In the genomic region with DNA sequence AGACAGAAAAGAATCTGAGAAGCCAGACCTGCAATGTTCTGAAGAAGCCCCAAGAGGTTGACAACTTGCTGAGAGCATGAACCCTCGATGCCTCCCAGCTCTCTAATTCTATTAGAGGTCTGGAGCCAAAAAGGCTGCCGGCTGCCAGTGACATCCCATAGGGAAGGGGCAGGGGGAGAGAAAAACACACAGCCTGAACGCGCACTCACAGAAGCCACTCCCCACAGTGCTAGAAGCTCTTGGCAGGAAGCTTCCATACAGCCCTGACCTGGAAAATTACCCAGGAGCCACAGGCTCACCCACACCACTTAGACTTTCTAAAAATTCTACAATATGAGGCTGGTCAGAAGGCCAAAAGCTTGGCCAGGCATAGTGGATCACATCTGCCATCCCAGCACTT, we compare ENCODE assay signal across 23 cellular contexts. TPM values are rescaled to one million over a fixed set of nuclear protein-coding genes. Genes with fewer than 3 reads are reported as not detected.
DNase-seq lines count a peak whose midpoint lies in the region; ATAC-seq and TF ChIP-seq lines count a peak whose summit lies in the region.
"Had no signal": no experiment of that assay in that cellular context is flagged by ENCODE, and none has a peak within 500 bp of the region (broad histone marks: within the 10 kb centered on the region; RNA-seq: fewer than 3 reads in every experiment).

No MANE protein-coding gene starts in this region.

- no peak overlapping the region for H3K23ac ChIP-seq in trophoblast cell (ENCODE audit: low read length)

- no peak overlapping the region for H3K14ac ChIP-seq in trophoblast cell (ENCODE audit: low read length)

- H2AK5ac ChIP-seq in trophoblast cell (ENCODE audit: low read length), result no peak overlapping the region

- H4K8ac ChIP-seq in trophoblast cell (ENCODE audit: low read depth, low read length), result no peak overlapping the region

- H3K4me1 ChIP-seq in heart right ventricle (peaks cover 4 to 40% (median 29%) of the 10 kb centered on the region in 9 donors), trophoblast cell (ENCODE audit: control insufficient read depth in 1 of 2, insufficient read depth in 2 of 2, low read length in 2 of 2) (peaks cover 14 to 27% of the 10 kb centered on the region in 2 experiments)

- H3K18ac ChIP-seq in trophoblast cell (ENCODE audit: low read length), result no peak overlapping the region

- intact Hi-C loops in heart right ventricle (cut with DNase I), result no loop called here

- H3K27me3 ChIP-seq in heart right ventricle (no peaks in the 10 kb centered on the region), trophoblast cell (ENCODE audit: insufficient read depth, low read length) (no peaks in the 10 kb centered on the region)

- in situ Hi-C loops in G401 (cut with HindIII; ENCODE audit: low sequenced_read_pairs) (no loop called here), astrocyte of the spinal cord (cut with HindIII; ENCODE audit: low sequenced_read_pairs) (no loop called here)

- H2BK120ac ChIP-seq in trophoblast cell (ENCODE audit: insufficient read depth, low read length, poor library complexity), result no peak overlapping the region

- no peak overlapping the region for H3K4ac ChIP-seq in trophoblast cell (ENCODE audit: low read depth, low read length)

- DNase-seq in G401 (ENCODE audit: low spot score) (peak; percentile 57), astrocyte of the spinal cord (ENCODE audit: low read depth, low spot score) (peak; percentile 27), heart right ventricle (peak; percentile 43 to 53), trophoblast cell (no peak), SW 1271 (lab: John Stamatoyannopoulos, UW) (no peak), cerebellar nuclear complex (lab: John Stamatoyannopoulos, UW) (no peak), SIG-M5 treated with dmso at 0.1 percent for 504 hours (lab: John Stamatoyannopoulos, UW; ENCODE audit: unreplicated experiment) (no peak)
- DNase-seq: activated CD4-positive, alpha-beta T cell treated with anti-CD3 and anti-CD28 coated beads, Interleukin-2, amount 50 U/mL, for 1 hour; activated CD8-positive, alpha-beta memory T cell treated with anti-CD3 and anti-CD28 coated beads, Interleukin-2, amount 50 U/mL, for 4 hours; activated effector memory CD4-positive, alpha-beta T cell treated with Interleukin-2 at 50 U/mL for 16 hours; central memory CD4-positive, alpha-beta T cell; DMS 273 treated with DMSO at 0.1 percent for 48 hours; effector CD4-positive, alpha-beta T cell; HFFc6; IMR-90; NCI-H1417 treated with DMSO at 0.1 percent for 48 hours; occipital lobe; retina; stimulated activated CD4-positive, alpha-beta T cell treated with anti-CD3 and anti-CD28 coated beads, Interleukin-15, amount 100 ng/mL, for 24 hours had no signal

- ATAC-seq in heart right ventricle (peak; percentile 78 to 91 (median 87)), GM21390 (IDR thresholded peaks at IDR 0.05; ENCODE audit: unreplicated experiment) (no peak)
- ATAC-seq: esophagus mucosa had no signal

- H3K79me2 ChIP-seq in trophoblast cell (ENCODE audit: control insufficient read depth, insufficient read depth, low read length, poor library complexity), result peaks cover 3% of the 10 kb centered on the region

- H3K4me3 ChIP-seq in astrocyte of the spinal cord (ENCODE audit: low read depth, low read length), result no peak overlapping the region
- H3K4me3 ChIP-seq in heart right ventricle, result no peak overlapping the region
- no peak overlapping the region for H3K4me3 ChIP-seq in trophoblast cell (ENCODE audit: low read depth, low read length)
- H3K4me3 ChIP-seq: thoracic aorta had no signal

- H3K9ac ChIP-seq in trophoblast cell (ENCODE audit: low read length), result no peak overlapping the region

- H3K9me3 ChIP-seq in heart right ventricle (no peaks in the 10 kb centered on the region), trophoblast cell (ENCODE audit: insufficient read depth, low read depth, low read length) (peaks cover 3% of the 10 kb centered on the region)
- H3K9me3 ChIP-seq: thoracic aorta had no signal

- peak overlapping the region; percentile 83 for H2BK5ac ChIP-seq in trophoblast cell (ENCODE audit: low read depth, low read length, poor library complexity)

- H2BK12ac ChIP-seq in trophoblast cell (ENCODE audit: low read length), result no peak overlapping the region

- no peak for TF ChIP-seq CTCF in astrocyte of the spinal cord (IDR thresholded peaks at IDR 0.05; ENCODE audit: low read depth, low read length)
- TF ChIP-seq CTCF in heart right ventricle (IDR thresholded peaks at IDR 0.05), result no peak

- peaks cover 0 to 100% (median 70%) of the 10 kb centered on the region in 9 donors for H3K36me3 ChIP-seq in heart right ventricle
- peaks cover 56 to 66% of the 10 kb centered on the region in 2 experiments for H3K36me3 ChIP-seq in trophoblast cell (ENCODE audit: control insufficient read depth in 1 of 2, insufficient read depth in 2 of 2, low read length in 2 of 2)

- H2AFZ ChIP-seq in trophoblast cell (ENCODE audit: insufficient read depth, low read length, poor library complexity), result no peak overlapping the region

- no peak overlapping the region for H3K4me2 ChIP-seq in trophoblast cell (ENCODE audit: low read length)

- H3K27ac ChIP-seq in heart right ventricle (peak overlapping the region; percentile 18 to 83 (median 70)), trophoblast cell (ENCODE audit: low read depth, low read length) (peak overlapping the region; percentile 59)
- H3K27ac ChIP-seq: HL-60, thoracic aorta had no signal

- peak overlapping the region; percentile 55 for H4K91ac ChIP-seq in trophoblast cell (ENCODE audit: low read depth, low read length)

- WGBS in heart right ventricle, 2 donors, result 10 to 11% methylated on average over 4 of the region's 4 CpGs
- no CpG with 5 or more reads among the region's 4 CpGs for WGBS in trophoblast cell (ENCODE audit: extremely low coverage, insufficient coverage, insufficient read length)

- no peak overlapping the region for H4K12ac ChIP-seq in trophoblast cell (ENCODE audit: low read depth, low read length)

- H3K79me1 ChIP-seq in trophoblast cell (ENCODE audit: low read length), result peaks cover 12% of the 10 kb centered on the region

RNA-seq across cellular contexts. Expression of a gene that starts 18.3 kb away (rescaled TPM):
- 11.1 and 14.7 TPM in 2 replicates for total RNA-seq in G401 (2014; rRNA removed; shearing (Covaris generic))
- 10 to 100 TPM; 27.2 to 42.6 (median 33.6) TPM for total RNA-seq in heart right ventricle
- 10 to 100 TPM; 11.9 to 32.6 TPM for polyA plus RNA-seq in heart right ventricle
- polyA plus RNA-seq in trophoblast cell (2013), result 43.3 and 46.1 TPM in 2 replicates

RNA-seq across cellular contexts. Expression of a gene that starts 42.6 kb away (rescaled TPM):
- total RNA-seq in G401 (2014; rRNA removed; shearing (Covaris generic)), result not detected in 2 replicates
- 1 to 10 TPM; 1.7 to 6.1 (median 3.5) TPM for total RNA-seq in heart right ventricle
- 1 to 10 TPM; 1.4 to 4.7 TPM for polyA plus RNA-seq in heart right ventricle
- 7.1 and 7.2 TPM in 2 replicates for polyA plus RNA-seq in trophoblast cell (2013)

RNA-seq across cellular contexts. Expression of a gene that starts 44.0 kb away (rescaled TPM):
- not detected in 2 replicates for total RNA-seq in G401 (2014; rRNA removed; shearing (Covaris generic))
- total RNA-seq in heart right ventricle, result 1 to 10 TPM in 1 of 10 donors, under 1 TPM in 9; 0.32 to 1.2 (median 0.50) TPM
- not detected for polyA plus RNA-seq in heart right ventricle
- polyA plus RNA-seq in trophoblast cell (2013), result not detected in 2 replicates
- total RNA-seq: thoracic aorta had no signal
- polyA plus RNA-seq: IMR-90 had no signal

RNA-seq across cellular contexts. Expression of a gene that starts 52.8 kb away (rescaled TPM):
- total RNA-seq in G401 (2014; rRNA removed; shearing (Covaris generic)), result 39.0 and 44.6 TPM in 2 replicates
- total RNA-seq in heart right ventricle, result 100 to 1,000 TPM; 261 to 633 (median 312) TPM
- polyA plus RNA-seq in heart right ventricle, result 100 to 1,000 TPM in 1 of 2 donors, 10 to 100 TPM in 1; 91.9 to 303 TPM
- 155 and 156 TPM in 2 replicates for polyA plus RNA-seq in trophoblast cell (2013)

Comparison
In these comparisons a context has a peak if more than half of its experiments do, and no peak if none do; other contexts are left out.
1. DNase-seq: peak in G401 (single experiment), astrocyte of the spinal cord (single experiment) and heart right ventricle (2 of 2); none in trophoblast cell (0 of 2), SW 1271 (0 of 2), cerebellar nuclear complex (0 of 2) and SIG-M5 treated with dmso at 0.1 percent for 504 hours (single experiment).